Comparison of ENCODE assay signal across 15 cellular contexts in the genomic region with DNA sequence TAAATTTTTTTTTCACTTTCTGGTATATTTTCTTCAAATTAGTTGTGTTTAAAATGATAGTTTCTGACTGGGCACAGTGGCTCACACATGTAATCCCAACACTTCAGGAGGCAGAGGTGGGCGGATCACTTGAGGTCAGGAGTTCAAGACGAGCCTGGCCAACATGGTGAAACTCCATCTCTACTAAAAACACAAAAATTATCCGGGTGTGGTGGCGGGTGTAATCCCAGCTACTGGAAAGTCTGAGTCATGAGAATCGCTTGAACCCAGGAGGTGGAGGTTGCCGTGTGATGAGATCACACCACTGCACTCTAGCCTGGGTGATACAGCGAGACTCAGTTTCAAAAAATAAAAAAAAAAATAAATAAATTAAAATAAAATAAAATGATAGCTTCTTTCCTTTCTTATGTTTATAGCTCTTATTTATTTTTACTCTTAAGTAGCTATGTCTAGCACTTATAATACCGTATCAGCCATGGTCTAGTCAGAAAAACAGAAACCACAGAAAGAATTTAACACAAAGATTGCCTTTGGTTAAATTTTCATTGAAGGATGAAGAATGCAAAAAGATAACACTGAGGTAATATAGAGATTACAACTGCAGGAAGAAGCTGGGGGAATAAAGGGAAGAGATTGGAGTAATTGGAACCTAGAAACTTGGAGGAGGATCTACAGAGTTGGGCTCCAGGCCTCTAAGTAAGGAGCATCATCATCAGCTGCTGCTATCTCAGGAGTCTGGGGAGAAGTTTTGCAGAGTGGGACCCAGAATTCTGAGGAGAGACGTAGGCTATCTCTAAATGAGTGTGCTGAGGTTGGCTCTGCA. TPM values are rescaled to one million over a fixed set of nuclear protein-coding genes. Genes with fewer than 3 reads are reported as not detected.
DNase-seq lines count a peak whose midpoint lies in the region; FAIRE-seq and TF ChIP-seq lines count a peak whose summit lies in the region.
"Had no signal": no experiment of that assay in that cellular context is flagged by ENCODE, and none has a peak within 500 bp of the region (broad histone marks: within the 10 kb centered on the region; RNA-seq: fewer than 3 reads in every experiment).

No MANE protein-coding gene starts in this region.

- H3K36me3 ChIP-seq in bronchial epithelial cell (ENCODE audit: control insufficient read depth, insufficient read depth, low read length), result no peaks in the 10 kb centered on the region
- H3K36me3 ChIP-seq: adrenal gland had no signal

- intact Hi-C loops in Calu3 (cut with micrococcal nuclease; ENCODE audit: unreplicated experiment), result no loop called here

- no peaks in the 10 kb centered on the region for H3K9me3 Mint-ChIP-seq in Calu3 (ENCODE audit: low read depth, unreplicated experiment)
- peaks cover 12% of the 10 kb centered on the region for H3K9me3 Mint-ChIP-seq in mesothelial cell of epicardium
- H3K9me3 Mint-ChIP-seq: CD8-positive, alpha-beta T cell had no signal

- H3K36me3 Mint-ChIP-seq in Calu3 (ENCODE audit: insufficient read depth, unreplicated experiment) (no peaks in the 10 kb centered on the region), mesothelial cell of epicardium (no peaks in the 10 kb centered on the region)
- H3K36me3 Mint-ChIP-seq: CD8-positive, alpha-beta T cell had no signal

- H3K27me3 Mint-ChIP-seq in Calu3 (ENCODE audit: unreplicated experiment) (no peaks in the 10 kb centered on the region), mesothelial cell of epicardium (ENCODE audit: low read depth) (no peaks in the 10 kb centered on the region)

- H3K4me1 Mint-ChIP-seq in Calu3 (ENCODE audit: low read depth, unreplicated experiment) (no peaks in the 10 kb centered on the region), mesothelial cell of epicardium (no peaks in the 10 kb centered on the region)

- CTCF ChIA-PET in Calu3 (lab: Charles Lee), result no interaction called here

- no peak for TF ChIP-seq CTCF in Calu3 (IDR thresholded peaks at IDR 0.05; ENCODE audit: unreplicated experiment)
- TF ChIP-seq CTCF in bronchial epithelial cell (IDR thresholded peaks at IDR 0.05; ENCODE audit: insufficient read depth, low read length, severe bottlenecking), result no peak
- no peak for TF ChIP-seq CTCF in mesothelial cell of epicardium (IDR thresholded peaks at IDR 0.05; ENCODE audit: unreplicated experiment)

- no peak overlapping the region for H3K4me3 ChIP-seq in bronchial epithelial cell (ENCODE audit: low read depth, low read length)
- H3K4me3 ChIP-seq: adrenal gland had no signal

- no peaks in the 10 kb centered on the region for H3K27me3 ChIP-seq in bronchial epithelial cell (ENCODE audit: control insufficient read depth, insufficient read depth, low read length)
- H3K27me3 ChIP-seq: adrenal gland had no signal

- H3K27ac Mint-ChIP-seq in Calu3 (ENCODE audit: unreplicated experiment) (no peak overlapping the region), mesothelial cell of epicardium (no peak overlapping the region)
- H3K27ac Mint-ChIP-seq: CD8-positive, alpha-beta T cell had no signal

- no TSS peak for BruUV-seq in Calu3 (replicated peaks; lab: Mats Ljungman, UMichigan)

- DNase-seq in Calu3 (peak; percentile 6), LHCN-M2 (ENCODE audit: low read depth) (peak; percentile 93), bronchial epithelial cell (ENCODE audit: low read depth) (peak; percentile 85), left kidney (ENCODE audit: low read depth, low spot score) (peak; percentile 62), NCI-H146 (lab: John Stamatoyannopoulos, UW) (no peak), NCI-H2029 (lab: John Stamatoyannopoulos, UW) (no peak), mesothelial cell of epicardium (ENCODE audit: low spot score in 2 of 2, unreplicated experiment in 2 of 2) (no peak), NCI-H748 treated with DMSO at 0.1 percent for 48 hours (lab: John Stamatoyannopoulos, UW) (no peak)
- DNase-seq: adrenal gland; CD8-positive, alpha-beta T cell; KG1; NCI-H2171; PC-3; stimulated activated CD4-positive, alpha-beta T cell treated with anti-CD3 and anti-CD28 coated beads, Interleukin-12 subunit alpha, Interleukin-12 subunit beta, amount 100 ng/mL, for 4 hours had no signal

- FAIRE-seq in bronchial epithelial cell (lab: Jason Lieb, UNC), result no peak
- FAIRE-seq: GM19239 had no signal

- H3K4me3 Mint-ChIP-seq in Calu3 (ENCODE audit: low read depth, unreplicated experiment) (no peak overlapping the region), mesothelial cell of epicardium (no peak overlapping the region)
- H3K4me3 Mint-ChIP-seq: CD8-positive, alpha-beta T cell had no signal

RNA-seq across cellular contexts. Expression of a gene that starts 54.7 kb away (rescaled TPM):
- total RNA-seq in Calu3 (2022) (36.8 and 40.9 TPM in 2 replicates), LHCN-M2 (2014; rRNA removed) (22.6 and 23.5 TPM in 2 replicates), bronchial epithelial cell (93.3 and 145 TPM in 2 replicates), mesothelial cell of epicardium (51.4 to 54.2 TPM (median 53.0 TPM) in 3 replicates)
- polyA plus RNA-seq in LHCN-M2 (2012), result 15.3 TPM

Comparison
In these comparisons a context has a peak if more than half of its experiments do, and no peak if none do; other contexts are left out.
1. DNase-seq: peak in Calu3 (single experiment), LHCN-M2 (single experiment), bronchial epithelial cell (single experiment) and left kidney (single experiment); none in NCI-H146 (single experiment), NCI-H2029 (single experiment), mesothelial cell of epicardium (0 of 2) and NCI-H748 treated with DMSO at 0.1 percent for 48 hours (single experiment).